ENCODE assay signal across 22 cellular contexts in the genomic region with DNA sequence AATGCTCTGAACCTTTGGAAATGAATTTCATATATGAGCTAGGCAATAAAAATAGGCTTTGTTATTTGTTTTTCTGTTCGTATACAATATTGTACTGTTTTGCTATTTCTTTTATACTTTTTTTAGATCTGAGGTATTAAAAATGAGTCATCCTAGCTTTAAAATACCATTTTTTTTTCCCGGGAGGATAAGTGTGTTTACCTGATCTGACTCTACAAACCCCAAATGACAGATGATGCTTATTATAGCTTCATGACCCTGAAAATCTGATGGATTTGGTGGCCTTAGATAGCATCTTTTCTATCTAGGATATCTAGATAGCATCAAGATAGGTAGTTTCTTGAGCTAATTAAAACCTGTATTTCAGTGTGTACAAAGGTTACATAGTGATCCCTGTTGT.
"Had no signal": no experiment of that assay in that cellular context is flagged by ENCODE, and none has a peak within 500 bp of the region (broad histone marks: within the 10 kb centered on the region; RNA-seq: fewer than 3 reads in every experiment).

No MANE protein-coding gene starts in this region.

- H3K27ac ChIP-seq: brain microvascular endothelial cell, colonic mucosa, suprapubic skin, transverse colon, vagina had no signal

- H3K27me3 Mint-ChIP-seq: activated CD8-positive, alpha-beta T cell treated with anti-CD3 and anti-CD28 coated beads for 36 hours; activated T-cell treated with anti-CD3 and anti-CD28 coated beads, Interleukin-2, amount 50 U/mL, for 24 hours; central memory CD8-positive, alpha-beta T cell; stimulated activated naive CD8-positive, alpha-beta T cell treated with anti-CD3 and anti-CD28 coated beads, Interleukin-15, Interleukin-2, amounts not matched to agents 100 ng/mL and 50 ng/mL, for 24 hours had no signal

- H3K9me3 Mint-ChIP-seq: activated CD8-positive, alpha-beta T cell treated with anti-CD3 and anti-CD28 coated beads for 36 hours; activated naive CD4-positive, alpha-beta T cell treated with anti-CD3 and anti-CD28 coated beads for 36 hours; activated T-cell treated with anti-CD3 and anti-CD28 coated beads, Interleukin-2, amount 50 U/mL, for 24 hours; activated T-helper 2 cell treated with anti-CD3 and anti-CD28 coated beads, Interferon-gamma antibody, Interleukin-2, Interleukin-4, amounts not matched to agents 10 μg/mL and 5 μg/mL and 100 μg/mL, durations not matched to agents 14 hours and 24 hours and 36 hours; central memory CD8-positive, alpha-beta T cell; neural crest cell; stimulated activated naive CD8-positive, alpha-beta T cell treated with anti-CD3 and anti-CD28 coated beads, Interleukin-15, Interleukin-2, amounts not matched to agents 100 ng/mL and 50 ng/mL, for 24 hours had no signal

- H3K9me3 ChIP-seq: colonic mucosa, left ventricle myocardium inferior, suprapubic skin, transverse colon, vagina had no signal

- ATAC-seq: activated CD8-positive, alpha-beta T cell treated with anti-CD3 and anti-CD28 coated beads for 36 hours had no signal

- H3K27me3 ChIP-seq: brain microvascular endothelial cell, colonic mucosa, suprapubic skin, transverse colon, vagina had no signal

- H3K36me3 ChIP-seq: brain microvascular endothelial cell, colonic mucosa, suprapubic skin, transverse colon, vagina had no signal

- H3K27ac Mint-ChIP-seq: activated CD8-positive, alpha-beta T cell treated with anti-CD3 and anti-CD28 coated beads for 36 hours; activated naive CD4-positive, alpha-beta T cell treated with anti-CD3 and anti-CD28 coated beads for 36 hours; activated T-cell treated with anti-CD3 and anti-CD28 coated beads, Interleukin-2, amount 50 U/mL, for 24 hours; activated T-helper 2 cell treated with anti-CD3 and anti-CD28 coated beads, Interferon-gamma antibody, Interleukin-2, Interleukin-4, amounts not matched to agents 10 μg/mL and 5 μg/mL and 100 μg/mL, durations not matched to agents 14 hours and 24 hours and 36 hours; stimulated activated naive CD8-positive, alpha-beta T cell treated with anti-CD3 and anti-CD28 coated beads, Interleukin-15, Interleukin-2, amounts not matched to agents 100 ng/mL and 50 ng/mL, for 24 hours had no signal

- H3K4me3 Mint-ChIP-seq: activated CD8-positive, alpha-beta T cell treated with anti-CD3 and anti-CD28 coated beads for 36 hours; activated naive CD4-positive, alpha-beta T cell treated with anti-CD3 and anti-CD28 coated beads for 36 hours; activated T-cell treated with anti-CD3 and anti-CD28 coated beads, Interleukin-2, amount 50 U/mL, for 24 hours; central memory CD8-positive, alpha-beta T cell; neural crest cell; stimulated activated naive CD8-positive, alpha-beta T cell treated with anti-CD3 and anti-CD28 coated beads, Interleukin-15, Interleukin-2, amounts not matched to agents 100 ng/mL and 50 ng/mL, for 24 hours had no signal

- FAIRE-seq: endometrium, frontal cortex had no signal

- H3K4me1 ChIP-seq: colonic mucosa had no signal

- H3K4me3 ChIP-seq: colonic mucosa, suprapubic skin, transverse colon, vagina had no signal

- DNase-seq: activated CD4-positive, alpha-beta T cell treated with anti-CD3 and anti-CD28 coated beads for 48 hours; activated CD4-positive, CD25-positive, alpha-beta regulatory T cell; activated CD8-positive, alpha-beta T cell treated with anti-CD3 and anti-CD28 coated beads for 36 hours; activated naive CD4-positive, alpha-beta T cell treated with anti-CD3 and anti-CD28 coated beads for 36 hours; activated T-cell treated with anti-CD3 and anti-CD28 coated beads, Interleukin-2, amount 50 U/mL, for 24 hours; anterior cingulate cortex; brain microvascular endothelial cell; colonic mucosa; erythroblast; hypothalamus; kidney glomerular epithelial cell; left ventricle myocardium inferior; T-helper 9 cell; transverse colon had no signal
